ENCODE assay signal across 9 cellular contexts in genomic region chr9:126611592-126612328, GRCh38. TPM values are rescaled to one million over a fixed set of nuclear protein-coding genes. Genes with fewer than 3 reads are reported as not detected.
A peak's percentile ranks its signal among the peaks of the same experiment; 100 is the strongest.
DNase-seq lines count a peak whose midpoint lies in the region; ATAC-seq and TF ChIP-seq lines count a peak whose summit lies in the region.
"Had no signal": no experiment of that assay in that cellular context is flagged by ENCODE, and none has a peak within 500 bp of the region (broad histone marks: within the 10 kb centered on the region; RNA-seq: fewer than 3 reads in every experiment).

No MANE protein-coding gene starts in this region.

- peak overlapping the region; percentile 40 for H3K4me3 ChIP-seq in neural progenitor cell

- ATAC-seq in stimulated activated naive CD8-positive, alpha-beta T cell treated with anti-CD3 and anti-CD28 coated beads, Interleukin-15, amount 100 ng/mL, for 72 hours, result peak; percentile 82
- ATAC-seq in HG02884 (IDR thresholded peaks at IDR 0.05; ENCODE audit: unreplicated experiment), result no peak

- H3K27me3 ChIP-seq in neural progenitor cell, result peaks cover 99% of the 10 kb centered on the region

- DNase-seq in COLO668 (lab: John Stamatoyannopoulos, UW; ENCODE audit: unreplicated experiment) (peak; percentile 80), HT-29 (ENCODE audit: low spot score) (peak; percentile 67), fibroblast of peridontal ligament (ENCODE audit: extremely low read depth) (peak; percentile 40), neural progenitor cell (ENCODE audit: low spot score) (peak; percentile 94)
- DNase-seq in activated T-helper 1 cell treated with anti-CD3 and anti-CD28 coated beads, Interleukin-2, amount 50 U/mL, for 16 hours (ENCODE audit: low read depth in 1 of 2, low spot score in 1 of 2), result peak; percentile 43 to 53
- peak; percentile 78 to 81 for DNase-seq in stimulated activated naive CD8-positive, alpha-beta T cell treated with anti-CD3 and anti-CD28 coated beads, Interleukin-15, amount 100 ng/mL, for 72 hours

- peak; percentile 73 for TF ChIP-seq CTCF in neural progenitor cell (IDR thresholded peaks at IDR 0.05)

- peak overlapping the region; percentile 82 for H3K4me2 ChIP-seq in neural progenitor cell

- no peak overlapping the region for H3K27ac ChIP-seq in neural progenitor cell

- peak overlapping the region; percentile 82 for H3K4me3 Mint-ChIP-seq in neural progenitor cell
- H3K4me3 Mint-ChIP-seq in stimulated activated naive CD8-positive, alpha-beta T cell treated with anti-CD3 and anti-CD28 coated beads, Interleukin-15, amount 100 ng/mL, for 72 hours, result peak overlapping the region; percentile 34 to 66

- H3K36me3 ChIP-seq in neural progenitor cell, result no peaks in the 10 kb centered on the region

- peaks cover 67% of the 10 kb centered on the region for H4K20me1 ChIP-seq in neural progenitor cell (ENCODE audit: low read depth)

- no peak overlapping the region for H2AFZ ChIP-seq in neural progenitor cell (replicated peaks)

- H3K4me1 ChIP-seq in neural progenitor cell, result peaks cover 43% of the 10 kb centered on the region

- H3K9ac ChIP-seq in neural progenitor cell, result no peak overlapping the region

- H3F3A ChIP-seq in neural progenitor cell (ENCODE audit: low read depth), result peaks cover 35% of the 10 kb centered on the region

- H3K4me1 Mint-ChIP-seq in neural progenitor cell, result peaks cover 39% of the 10 kb centered on the region
- H3K4me1 Mint-ChIP-seq in stimulated activated naive CD8-positive, alpha-beta T cell treated with anti-CD3 and anti-CD28 coated beads, Interleukin-15, amount 100 ng/mL, for 72 hours, result peaks cover 33% of the 10 kb centered on the region

- H3K79me2 ChIP-seq in neural progenitor cell (ENCODE audit: low read depth), result no peaks in the 10 kb centered on the region

- H3K27ac Mint-ChIP-seq in neural progenitor cell, result peak overlapping the region; percentile 29
- H3K27ac Mint-ChIP-seq in stimulated activated naive CD8-positive, alpha-beta T cell treated with anti-CD3 and anti-CD28 coated beads, Interleukin-15, amount 100 ng/mL, for 72 hours, result no peak overlapping the region

- no peaks in the 10 kb centered on the region for H3K9me3 Mint-ChIP-seq in neural progenitor cell
- no peaks in the 10 kb centered on the region for H3K9me3 Mint-ChIP-seq in stimulated activated naive CD8-positive, alpha-beta T cell treated with anti-CD3 and anti-CD28 coated beads, Interleukin-15, amount 100 ng/mL, for 72 hours

- H3K27me3 Mint-ChIP-seq in neural progenitor cell (ENCODE audit: insufficient read depth, low read depth), result peaks cover 65% of the 10 kb centered on the region
- H3K27me3 Mint-ChIP-seq in stimulated activated naive CD8-positive, alpha-beta T cell treated with anti-CD3 and anti-CD28 coated beads, Interleukin-15, amount 100 ng/mL, for 72 hours, result peaks cover 95% of the 10 kb centered on the region

- H3K36me3 Mint-ChIP-seq in neural progenitor cell, result peaks cover under 1% of the 10 kb centered on the region

- no peaks in the 10 kb centered on the region for H3K9me3 ChIP-seq in neural progenitor cell (ENCODE audit: low read depth)

TF ChIP-seq in PFSK-1, 5 proteins besides CTCF, POLR2A, EP300 and RAD21:
- TF ChIP-seq REST (IDR thresholded peaks at IDR 0.05; ENCODE audit: insufficient read depth in 1 of 2, low read depth in 2 of 2, low read length in 2 of 2) (no peak), FOXP2 (optimal IDR thresholded peaks at IDR 0.05; ENCODE audit: borderline replicate concordance, extremely low read depth, extremely low read length, insufficient read depth) (peak; percentile 65)

RNA-seq across cellular contexts. Expression of gene LMX1B, which starts 2.0 kb away (rescaled TPM):
- not detected in 2 replicates for total RNA-seq in HT-29 (2014; rRNA removed; shearing (Covaris generic))
- 11.6 TPM for polyA plus RNA-seq in PFSK-1 (2012; ENCODE audit: insufficient read length, low read depth)
- 0.19 and 0.50 TPM in 2 replicates for total RNA-seq in neural progenitor cell (ENCODE audit: low replicate concordance)
- total RNA-seq: T-helper 1 cell treated with Interleukin-12 subunit alpha and Interleukin-12 subunit beta and Interleukin-4 antibody, amounts not matched to agents 30 ng/mL and 1 ng/mL, for 36 hours had no signal

Comparison
In these comparisons a context has a peak if more than half of its experiments do, and no peak if none do; other contexts are left out.
1. DNase-seq: peak in every context shown above with its lines; median percentile 94 in neural progenitor cell; 80 in COLO668; 80 in stimulated activated naive CD8-positive, alpha-beta T cell treated with anti-CD3 and anti-CD28 coated beads, Interleukin-15, amount 100 ng/mL, for 72 hours; 67 in HT-29; 48 in activated T-helper 1 cell treated with anti-CD3 and anti-CD28 coated beads, Interleukin-2, amount 50 U/mL, for 16 hours; 40 in fibroblast of peridontal ligament.